8 cellular contexts compared by ENCODE assay signal in the genomic region with DNA sequence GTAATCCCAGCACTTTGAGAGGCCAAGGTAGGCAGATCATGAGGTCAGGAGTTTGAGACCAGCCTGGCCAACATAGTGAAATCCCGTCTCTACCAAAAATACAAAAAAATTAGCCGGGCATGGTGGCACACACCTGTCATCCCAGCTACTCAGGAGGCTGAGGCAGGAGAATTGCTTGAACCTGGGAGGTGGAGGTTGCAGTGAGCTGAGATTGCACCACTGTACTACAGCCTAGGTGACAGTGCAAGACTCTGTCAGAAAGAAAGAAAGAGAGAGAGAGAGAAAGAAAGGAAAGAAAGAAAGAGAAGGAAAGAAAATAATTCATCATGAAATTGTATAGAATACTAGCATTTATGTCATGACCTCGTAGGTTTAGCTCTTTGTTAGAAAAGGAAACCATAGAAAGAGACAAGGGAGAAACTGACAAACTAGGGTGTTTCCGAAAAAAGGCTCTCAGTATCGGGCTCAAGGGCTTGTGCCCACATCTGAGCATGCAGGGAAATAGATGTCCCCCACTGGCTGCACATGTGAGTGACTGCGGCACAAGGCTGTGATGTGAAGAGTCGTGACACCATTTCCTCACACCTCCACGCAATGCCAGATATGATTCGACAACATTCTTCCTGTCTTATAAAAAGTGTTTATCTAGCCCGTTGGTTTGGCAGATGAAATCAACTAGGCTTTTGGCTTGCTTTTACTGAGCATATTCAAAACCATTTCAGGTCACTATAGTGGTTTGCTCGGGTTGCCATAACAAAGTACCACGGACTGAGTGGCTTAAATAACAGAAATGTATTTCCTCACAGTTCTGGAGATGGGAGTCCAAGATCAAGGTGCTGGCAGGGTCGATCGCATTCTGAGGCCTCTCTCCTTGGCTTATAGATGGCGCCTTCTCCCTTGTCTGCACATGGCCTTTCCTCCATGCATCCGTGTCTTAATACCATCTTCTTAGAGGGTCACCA. TPM values are rescaled to one million over a fixed set of nuclear protein-coding genes. Genes with fewer than 3 reads are reported as not detected.
DNase-seq lines count a peak whose midpoint lies in the region; ATAC-seq, FAIRE-seq and TF ChIP-seq lines count a peak whose summit lies in the region.

No MANE protein-coding gene starts in this region.

- H3K79me1 ChIP-seq in H1 (ENCODE audit: low read depth, low read length): no peaks in the 10 kb centered on the region

- H3K23ac ChIP-seq in H1 (ENCODE audit: insufficient read length): no peak overlapping the region

- H2BK12ac ChIP-seq in H1 (ENCODE audit: low read depth, low read length): no peak overlapping the region

- H2BK15ac ChIP-seq in H1 (ENCODE audit: low read length): no peak overlapping the region

- peak; percentile 47 for DNase-seq in GM13976 (ENCODE audit: low spot score)
- DNase-seq in activated CD4-positive, alpha-beta T cell treated with anti-CD3 and anti-CD28 coated beads, Interleukin-2, amount 50 U/mL, for 1 hour: peak; percentile 67
- no peak for DNase-seq in H1 (ENCODE audit: low read depth in 1 of 2, low spot score in 2 of 2)
- DNase-seq in stimulated activated CD4-positive, alpha-beta T cell treated with anti-CD3 and anti-CD28 coated beads, Interleukin-1b, Interleukin-23, amount 100 ng/mL, for 1 hour (ENCODE audit: low read depth in 2 of 2): peak; percentile 34 to 39
- DNase-seq in NCI-H1417 (lab: John Stamatoyannopoulos, UW): no peak
- no peak for DNase-seq in OCI-M2 (lab: John Stamatoyannopoulos, UW; ENCODE audit: unreplicated experiment)
- no peak for DNase-seq in foreskin keratinocyte

- H2BK20ac ChIP-seq in H1 (ENCODE audit: low read length): no peak overlapping the region

- WGBS in H1 (ENCODE audit: extremely low coverage in 1 of 2, insufficient coverage in 1 of 2, insufficient read length in 1 of 2, insufficient replicate concordance in 2 of 2, low coverage in 1 of 2, low lambda C conversion rate in 2 of 2, missing lambda C conversion rate in 1 of 2), 2 experiments: 85% methylated on average over 16 of the region's 16 CpGs; no CpG with 5 or more reads in 1 of the 2 experiments

- H3K27ac ChIP-seq in H1 (ENCODE audit: low read depth, low read length) (no peak overlapping the region), foreskin keratinocyte (no peak overlapping the region)

- no peak overlapping the region for H3K4ac ChIP-seq in H1 (replicated peaks; ENCODE audit: insufficient read length, low read depth, low read length)

- no peak overlapping the region for H3K4me2 ChIP-seq in H1 (ENCODE audit: insufficient read depth in 1 of 2, low read depth in 2 of 2, low read length in 2 of 2)

- CTCF ChIA-PET in H1 (lab: Charles Lee; ENCODE audit: partially characterized antibody): interaction anchor here (1.0 to 1.7 kb wide), 2 partner anchors 21 to 94 kb away, joined by 3 read pairs; no protein-coding TSS in a partner anchor

- no peak overlapping the region for H4K8ac ChIP-seq in H1 (ENCODE audit: extremely low read depth, insufficient read depth, low read length)

- H4K20me1 ChIP-seq in H1 (replicated peaks in 1 of 2; ENCODE audit: control insufficient read depth in 1 of 2, insufficient read depth in 2 of 2, low read length in 2 of 2): no peaks in the 10 kb centered on the region

- TF ChIP-seq POLR2A in H1 (IDR thresholded peaks at IDR 0.05; ENCODE audit: control extremely low read depth in 1 of 2, low read depth in 2 of 2, low read length in 2 of 2): no peak

- ATAC-seq in HG03108 (IDR thresholded peaks at IDR 0.05; ENCODE audit: unreplicated experiment) (peak; percentile 31), foreskin keratinocyte (no peak)

- in situ Hi-C loops in GM13976 (cut with MboI; ENCODE audit: low sequenced_read_pairs, unreplicated experiment): loop anchor here (5.0 kb wide), 1 partner anchor 78 kb away; no protein-coding TSS in a partner anchor

- POLR2A ChIA-PET in H1 (lab: Charles Lee; ENCODE audit: partially characterized antibody): interaction anchor here (1.0 kb wide), 1 partner anchor 35 kb away, joined by 3 read pairs; no protein-coding TSS in a partner anchor

- no peak overlapping the region for H3K56ac ChIP-seq in H1 (replicated peaks; ENCODE audit: insufficient read length, low read depth, low read length)

- TF ChIP-seq RAD21 in H1 (IDR thresholded peaks at IDR 0.05 in 1 of 2, conservative IDR thresholded peaks at IDR 0.05 in 1 of 2; ENCODE audit: low read depth in 2 of 2, low read length in 2 of 2): no peak

- H3K18ac ChIP-seq in H1 (ENCODE audit: extremely low read depth, low read length): no peak overlapping the region

- no peak overlapping the region for H2AFZ ChIP-seq in H1 (ENCODE audit: low read length)

- no peak overlapping the region for H3K9ac ChIP-seq in H1 (replicated peaks in 1 of 4; ENCODE audit: extremely low read depth in 1 of 4, low read depth in 3 of 4, low read length in 3 of 4)

- H4K5ac ChIP-seq in H1 (ENCODE audit: insufficient read length, low read depth, low read length): no peak overlapping the region

- H2BK5ac ChIP-seq in H1 (ENCODE audit: low read depth, low read length): no peak overlapping the region

- H3K4me1 ChIP-seq in H1 (replicated peaks in 1 of 4; ENCODE audit: control insufficient read depth in 3 of 4, insufficient read depth in 4 of 4, low read length in 3 of 4): peaks cover 0 to 4% (median 1%) of the 10 kb centered on the region in 4 experiments; a peak in 3 of 7 replicates
- H3K4me1 ChIP-seq in foreskin keratinocyte: no peaks in the 10 kb centered on the region

- no peak overlapping the region for H2BK120ac ChIP-seq in H1 (replicated peaks; ENCODE audit: low read depth, low read length)

- no peak overlapping the region for H2AK5ac ChIP-seq in H1 (ENCODE audit: low read depth, low read length)

- FAIRE-seq in H1 (lab: Jason Lieb, UNC): no peak

- H4K91ac ChIP-seq in H1 (replicated peaks; ENCODE audit: insufficient read length, low read length): peak overlapping the region; percentile 15

- H3K36me3 ChIP-seq in H1 (ENCODE audit: control insufficient read depth in 2 of 4, insufficient read depth in 4 of 4, low read length in 3 of 4): no peaks in the 10 kb centered on the region

- H3K27me3 ChIP-seq in H1 (replicated peaks in 1 of 4; ENCODE audit: control insufficient read depth in 3 of 4, extremely low read depth in 1 of 4, insufficient read depth in 3 of 4, low read length in 3 of 4) (no peaks in the 10 kb centered on the region), foreskin keratinocyte (no peaks in the 10 kb centered on the region)

- TF ChIP-seq CTCF in GM13976 (IDR thresholded peaks at IDR 0.05; ENCODE audit: borderline replicate concordance, control extremely low read depth, extremely low read depth, insufficient read depth, missing control alignments): no peak
- TF ChIP-seq CTCF in H1 (IDR thresholded peaks at IDR 0.05; ENCODE audit: control extremely low read depth in 1 of 3, insufficient read depth in 1 of 3, low read depth in 1 of 3, low read length in 3 of 3): no peak
- no peak for TF ChIP-seq CTCF in foreskin keratinocyte (conservative IDR thresholded peaks at IDR 0.05)

- H3K14ac ChIP-seq in H1 (ENCODE audit: insufficient read length): no peak overlapping the region

- H3K23me2 ChIP-seq in H1 (ENCODE audit: low read depth, low read length): no peaks in the 10 kb centered on the region

- no peaks in the 10 kb centered on the region for H3K79me2 ChIP-seq in H1 (ENCODE audit: control insufficient read depth in 1 of 2, insufficient read depth in 2 of 2, low read length in 2 of 2)

- H3K4me3 ChIP-seq in H1 (ENCODE audit: extremely low read depth in 1 of 4, insufficient read depth in 2 of 4, low read depth in 3 of 4, low read length in 4 of 4): no peak overlapping the region

- no peak for TF ChIP-seq EP300 in H1 (IDR thresholded peaks at IDR 0.05; ENCODE audit: borderline replicate concordance in 1 of 2, low read depth in 2 of 2, low read length in 2 of 2)

- no peaks in the 10 kb centered on the region for H3K9me3 ChIP-seq in H1 (ENCODE audit: insufficient read depth in 2 of 2, low read depth in 1 of 2, low read length in 1 of 2)

TF ChIP-seq in H1, 55 proteins besides CTCF, POLR2A, EP300 and RAD21:
- no peak for TF ChIP-seq JUN (IDR thresholded peaks at IDR 0.05; ENCODE audit: low read depth, low read length)

RNA-seq across cellular contexts. Expression of gene SRGN, which starts 2.0 kb away (rescaled TPM):
- total RNA-seq in H1 (2021; fragmentation: NEBNext Ultra II Directional; extraction: Animal tissue kit (Norgen Biotek cat#: 25700)): not detected in 2 replicates
- polyA plus RNA-seq in H1 (2011; rRNA removed) (0.06 TPM in 1 of 2 replicates, not detected in the other), foreskin keratinocyte (0.10 and 0.13 TPM in 2 replicates)
- 0.10 TPM for polyA plus RNA-seq in H1 (2011; cell fraction: cytosol; rRNA removed)
- polyA plus RNA-seq in H1 (2011; cell fraction: nucleus; rRNA removed): not detected
- 0.18 TPM in 1 of 4 replicates, not detected in the others for polyA plus RNA-seq in H1 (2012, experiment 1 of 2)
- not detected for polyA plus RNA-seq in H1 (2012, experiment 2 of 2)
- not detected for polyA plus RNA-seq in H1 (2013, experiment 1 of 2)
- polyA plus RNA-seq in H1 (2013, experiment 2 of 2): 0.04 TPM
- polyA minus RNA-seq in H1 (2011; rRNA and poly(A)+ RNA removed): not detected in 2 replicates
- polyA minus RNA-seq in H1 (2011; cell fraction: cytosol; rRNA and poly(A)+ RNA removed): not detected
- polyA minus RNA-seq in H1 (2011; cell fraction: nucleus; rRNA and poly(A)+ RNA removed): not detected
- 0.10 and 0.11 TPM in 2 replicates for total RNA-seq in foreskin keratinocyte

RNA-seq across cellular contexts. Expression of gene VPS26A, which starts 34.1 kb away (rescaled TPM):
- 44.8 and 49.6 TPM in 2 replicates for total RNA-seq in H1 (2021; fragmentation: NEBNext Ultra II Directional; extraction: Animal tissue kit (Norgen Biotek cat#: 25700))
- polyA plus RNA-seq in H1 (2011; rRNA removed) (3.9 and 10.7 TPM in 2 replicates), foreskin keratinocyte (30.8 and 37.9 TPM in 2 replicates)
- polyA plus RNA-seq in H1 (2011; cell fraction: cytosol; rRNA removed): 11.8 TPM
- 1.4 TPM for polyA plus RNA-seq in H1 (2011; cell fraction: nucleus; rRNA removed)
- polyA plus RNA-seq in H1 (2012, experiment 1 of 2): 14.0 to 34.0 TPM (median 16.1 TPM) in 4 replicates
- polyA plus RNA-seq in H1 (2012, experiment 2 of 2): 4.1 TPM
- polyA plus RNA-seq in H1 (2013, experiment 1 of 2): 27.0 TPM
- 27.4 TPM for polyA plus RNA-seq in H1 (2013, experiment 2 of 2)
- polyA minus RNA-seq in H1 (2011; rRNA and poly(A)+ RNA removed): 6.6 and 7.0 TPM in 2 replicates
- polyA minus RNA-seq in H1 (2011; cell fraction: cytosol; rRNA and poly(A)+ RNA removed): 6.5 TPM
- polyA minus RNA-seq in H1 (2011; cell fraction: nucleus; rRNA and poly(A)+ RNA removed): 6.1 TPM
- 50.2 and 51.0 TPM in 2 replicates for total RNA-seq in foreskin keratinocyte

Comparison
In these comparisons a context has a peak if more than half of its experiments do, and no peak if none do; other contexts are left out.
1. DNase-seq: peak in GM13976 (single experiment), activated CD4-positive, alpha-beta T cell treated with anti-CD3 and anti-CD28 coated beads, Interleukin-2, amount 50 U/mL, for 1 hour (single experiment) and stimulated activated CD4-positive, alpha-beta T cell treated with anti-CD3 and anti-CD28 coated beads, Interleukin-1b, Interleukin-23, amount 100 ng/mL, for 1 hour (2 of 2); none in H1 (0 of 2), NCI-H1417 (0 of 3), OCI-M2 (single experiment) and foreskin keratinocyte (0 of 2).